ENCODE assay signal across 10 cellular contexts in the genomic region with DNA sequence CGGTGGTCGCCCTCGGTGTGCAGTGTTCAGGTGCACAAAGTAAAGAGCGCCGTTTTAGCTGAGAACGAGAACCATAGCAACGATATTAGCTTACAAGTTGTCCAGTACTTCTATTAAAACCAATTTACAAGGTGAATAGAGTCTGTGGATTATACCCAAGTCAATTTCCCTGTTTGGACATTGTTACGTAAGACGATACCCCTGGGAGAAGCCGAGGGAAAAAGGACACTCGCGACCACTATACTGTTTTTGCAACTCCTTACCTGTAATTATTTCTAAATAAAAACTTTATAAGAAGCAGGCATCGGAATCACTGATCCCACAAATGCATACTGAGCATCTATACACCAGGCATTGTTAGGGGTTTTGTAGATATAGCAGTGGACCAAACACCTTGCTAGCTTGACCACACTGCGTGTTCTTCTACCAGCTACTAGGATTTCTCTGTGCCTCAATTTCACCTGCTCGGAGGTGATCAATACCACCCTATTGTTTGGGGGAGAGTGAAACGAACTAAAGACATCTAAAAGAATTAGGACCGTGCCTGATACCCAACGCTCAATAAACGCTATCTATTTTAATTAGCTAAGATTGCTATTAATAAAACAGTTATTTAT. TPM values are rescaled to one million over a fixed set of nuclear protein-coding genes. Genes with fewer than 3 reads are reported as not detected.
A peak's percentile ranks its signal among the peaks of the same experiment; 100 is the strongest.
DNase-seq lines count a peak whose midpoint lies in the region; ATAC-seq and TF ChIP-seq lines count a peak whose summit lies in the region.
"Had no signal": no experiment of that assay in that cellular context is flagged by ENCODE, and none has a peak within 500 bp of the region (broad histone marks: within the 10 kb centered on the region; RNA-seq: fewer than 3 reads in every experiment).

No MANE protein-coding gene starts in this region.

- no peak for TF ChIP-seq EP300 in gastroesophageal sphincter (IDR thresholded peaks at IDR 0.05)

- H3K4me3 ChIP-seq in SU-DHL-6 (ENCODE audit: insufficient read depth, low read length, poor library complexity, severe bottlenecking): peak overlapping the region; percentile 89
- H3K4me3 ChIP-seq in gastroesophageal sphincter: peak overlapping the region; percentile 80 to 94
- peak overlapping the region; percentile 88 to 97 (median 95) for H3K4me3 ChIP-seq in skeletal muscle tissue (ENCODE audit: low read length in 3 of 3)

- ATAC-seq in gastroesophageal sphincter: peak; percentile 0
- ATAC-seq in HG03039 (IDR thresholded peaks at IDR 0.05; ENCODE audit: unreplicated experiment): no peak

- H3K4me1 ChIP-seq in gastroesophageal sphincter (peaks cover 6 to 70% (median 34%) of the 10 kb centered on the region in 3 donors), skeletal muscle tissue (ENCODE audit: control insufficient read depth in 3 of 3, insufficient read depth in 3 of 3, low read length in 3 of 3) (peaks cover 42 to 60% (median 50%) of the 10 kb centered on the region in 3 donors)

- H3K9me3 ChIP-seq in SU-DHL-6 (ENCODE audit: insufficient read depth, low read length) (no peaks in the 10 kb centered on the region), gastroesophageal sphincter (no peaks in the 10 kb centered on the region), skeletal muscle tissue (ENCODE audit: control insufficient read depth in 3 of 3, low read length in 3 of 3) (no peaks in the 10 kb centered on the region)

- peaks cover 43% of the 10 kb centered on the region for H3K79me2 ChIP-seq in SU-DHL-6 (ENCODE audit: insufficient read depth, low read length)

- H3K27ac ChIP-seq in SU-DHL-6 (ENCODE audit: low read depth, low read length) (peak overlapping the region; percentile 81), gastroesophageal sphincter (peak overlapping the region; percentile 70 to 96 (median 94)), skeletal muscle tissue (ENCODE audit: low read depth, low read length) (peak overlapping the region; percentile 98)

- peak overlapping the region; percentile 94 for H3K9ac ChIP-seq in SU-DHL-6 (ENCODE audit: low read length)
- H3K9ac ChIP-seq in skeletal muscle tissue (ENCODE audit: low read depth in 1 of 3, low read length in 3 of 3): peak overlapping the region; percentile 57 to 82 (median 67)

- WGBS in gastroesophageal sphincter (ENCODE audit: low coverage in 1 of 2), 2 donors: 3% methylated on average over 12 to 14 of the region's 19 CpGs

- H4K20me1 ChIP-seq in SU-DHL-6 (ENCODE audit: low read depth, low read length): peaks cover 37% of the 10 kb centered on the region; the same call in 1 of the 2 replicates

- TF ChIP-seq POLR2A in gastroesophageal sphincter (IDR thresholded peaks at IDR 0.05): no peak
- no peak for TF ChIP-seq POLR2A in erythroblast (IDR thresholded peaks at IDR 0.05; ENCODE audit: low read length)

- peak overlapping the region; percentile 82 for H2AFZ ChIP-seq in SU-DHL-6 (ENCODE audit: low read depth, low read length, severe bottlenecking)

- H3K27me3 ChIP-seq in SU-DHL-6 (ENCODE audit: low read length) (no peaks in the 10 kb centered on the region), gastroesophageal sphincter (no peaks in the 10 kb centered on the region), skeletal muscle tissue (ENCODE audit: control insufficient read depth in 3 of 3, insufficient read depth in 3 of 3, low read length in 3 of 3) (no peaks in the 10 kb centered on the region)

- peak overlapping the region; percentile 95 for H3K4me2 ChIP-seq in SU-DHL-6 (ENCODE audit: low read depth, low read length, poor library complexity, severe bottlenecking)

- DNase-seq in NCI-H1092 treated with DMSO at 0.1 percent for 48 hours (lab: John Stamatoyannopoulos, UW) (peak; percentile 66), NCI-H1092 (lab: John Stamatoyannopoulos, UW) (no peak), NCI-H1417 treated with DMSO at 0.1 percent for 48 hours (lab: John Stamatoyannopoulos, UW) (no peak), erythroblast (lab: John Stamatoyannopoulos, UW) (no peak)

- H3K36me3 ChIP-seq in SU-DHL-6 (ENCODE audit: low read length) (peaks cover 37% of the 10 kb centered on the region), gastroesophageal sphincter (peaks cover 2 to 34% of the 10 kb centered on the region in 2 donors), skeletal muscle tissue (ENCODE audit: control insufficient read depth in 3 of 3, insufficient read depth in 3 of 3, low read length in 3 of 3) (peaks cover 35 to 38% (median 36%) of the 10 kb centered on the region in 3 donors)

- no peaks in the 10 kb centered on the region for H3K9me2 ChIP-seq in SU-DHL-6 (replicated peaks; ENCODE audit: insufficient read depth, low read length)

- H3F3A ChIP-seq in SU-DHL-6 (ENCODE audit: insufficient read depth): peaks cover 66% of the 10 kb centered on the region

- TF ChIP-seq CTCF in SU-DHL-6 (IDR thresholded peaks at IDR 0.05; ENCODE audit: insufficient read depth, low read length, poor library complexity, severe bottlenecking) (no peak), gastroesophageal sphincter (IDR thresholded peaks at IDR 0.05) (no peak)

RNA-seq across cellular contexts. Expression of gene EEF2, which starts 0.5 kb away (rescaled TPM):
- total RNA-seq in gastroesophageal sphincter (1,000 to 10,000 TPM; 2,212 to 2,463 (median 2,311) TPM), skeletal muscle tissue (4,276 TPM)

RNA-seq across cellular contexts. Expression of gene DAPK3, which starts 14.9 kb away (rescaled TPM):
- 100 to 1,000 TPM; 192 to 257 (median 235) TPM for total RNA-seq in gastroesophageal sphincter
- total RNA-seq in skeletal muscle tissue: 63.7 TPM

RNA-seq across cellular contexts. Expression of gene PIAS4, which starts 21.8 kb away (rescaled TPM):
- 10 to 100 TPM; 15.3 to 26.4 (median 16.8) TPM for total RNA-seq in gastroesophageal sphincter
- total RNA-seq in skeletal muscle tissue: 19.3 TPM

RNA-seq across cellular contexts. Expression of gene NMRK2, which starts 52.9 kb away (rescaled TPM):
- total RNA-seq in gastroesophageal sphincter (1 to 10 TPM in 2 of 4 donors, under 1 TPM in 1, not detected in 1; 0.69 to 8.6 (median 7.3) TPM), skeletal muscle tissue (48.5 TPM)
- total RNA-seq: A172, lung microvascular endothelial cell had no signal
